ENCODE assay signal across 19 cellular contexts in the genomic region with DNA sequence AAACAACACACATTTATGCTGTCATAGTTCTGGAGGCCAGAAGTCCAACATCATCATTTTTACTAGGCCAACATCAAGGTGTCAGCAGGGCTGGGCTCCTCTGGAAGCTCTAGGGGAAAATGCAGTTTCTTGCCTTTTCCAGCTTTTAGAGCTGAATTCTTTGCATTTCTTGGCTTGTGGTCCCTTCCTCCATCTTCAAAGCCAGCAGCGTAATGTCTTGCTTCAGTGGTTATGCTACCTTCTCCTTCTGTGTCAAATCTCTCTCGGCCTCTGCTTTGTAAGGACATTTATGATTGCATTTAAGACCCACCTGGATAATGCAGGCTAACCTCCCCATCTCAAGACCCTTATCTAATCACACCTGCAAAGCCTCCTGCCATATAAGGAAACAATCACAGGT.
"Had no signal": no experiment of that assay in that cellular context is flagged by ENCODE, and none has a peak within 500 bp of the region (broad histone marks: within the 10 kb centered on the region; RNA-seq: fewer than 3 reads in every experiment).

No MANE protein-coding gene starts in this region.

- H3K4me3 ChIP-seq: coronary artery, gastrocnemius medialis, lower lobe of right lung, pancreas, prostate gland, spleen, thyroid gland, uterus had no signal

- DNase-seq: effector CD4-positive, alpha-beta T cell; gastrocnemius medialis; islet precursor cell; lower lobe of right lung; natural killer cell; occipital lobe; pancreas; spleen; stimulated activated CD4-positive, alpha-beta T cell treated with anti-CD3 and anti-CD28 coated beads, Interleukin-15, amount 100 ng/mL, for 24 hours; stimulated activated CD4-positive, alpha-beta T cell treated with anti-CD3 and anti-CD28 coated beads, Interleukin-1b, Interleukin-23, amount 100 ng/mL, for 48 hours; stimulated activated CD4-positive, alpha-beta T cell treated with anti-CD3 and anti-CD28 coated beads, Interleukin-4, amount 100 ng/mL, for 24 hours; stimulated activated naive CD4-positive, alpha-beta T cell treated with Interleukin-2 at 50 U/mL for 16 hours; thyroid gland; uterus had no signal

- H3K4me1 ChIP-seq: lower lobe of right lung, prostate gland, spleen, thyroid gland, uterus had no signal

- H3K4me1 Mint-ChIP-seq: mesothelial cell of epicardium, natural killer cell had no signal

- H3K27ac Mint-ChIP-seq: memory B cell, mesothelial cell of epicardium, natural killer cell, type B pancreatic cell had no signal

- H3K4me3 Mint-ChIP-seq: memory B cell, mesothelial cell of epicardium, natural killer cell, type B pancreatic cell had no signal

- H3K27ac ChIP-seq: gastrocnemius medialis, lower lobe of right lung, pancreas, prostate gland, spleen, thyroid gland, uterus had no signal

- H3K36me3 ChIP-seq: gastrocnemius medialis, lower lobe of right lung, pancreas, prostate gland, spleen, thyroid gland, uterus had no signal

- H3K9me3 Mint-ChIP-seq: memory B cell, mesothelial cell of epicardium, natural killer cell, type B pancreatic cell had no signal

- H3K36me3 Mint-ChIP-seq: memory B cell, mesothelial cell of epicardium, natural killer cell, type B pancreatic cell had no signal

- H3K9me3 ChIP-seq: gastrocnemius medialis, lower lobe of right lung, pancreas, prostate gland, spleen, thyroid gland, uterus had no signal

- H3K27me3 ChIP-seq: gastrocnemius medialis, pancreas, spleen, thyroid gland, uterus had no signal

- H3K27me3 Mint-ChIP-seq: memory B cell had no signal
